In genomic region chr4:93749351-93749761, GRCh38 we compare ENCODE assay signal across 13 cellular contexts.
DNase-seq lines count a peak whose midpoint lies in the region; ATAC-seq and TF ChIP-seq lines count a peak whose summit lies in the region.
"Had no signal": no experiment of that assay in that cellular context is flagged by ENCODE, and none has a peak within 500 bp of the region (broad histone marks: within the 10 kb centered on the region; RNA-seq: fewer than 3 reads in every experiment).

No MANE protein-coding gene starts in this region.

- peak; percentile 3 for DNase-seq in GM19238 (ENCODE audit: insufficient read length, low spot score)
- DNase-seq in esophagus muscularis mucosa (ENCODE audit: extremely low spot score): no peak
- no peak for DNase-seq in thyroid gland
- DNase-seq in adrenal gland: no peak
- no peak for DNase-seq in islet precursor cell
- DNase-seq: erythroblast, GF-D8, SIG-M5 had no signal

- ATAC-seq in HG02623 (IDR thresholded peaks at IDR 0.05; ENCODE audit: unreplicated experiment): peak; percentile 77
- peak; percentile 86 for ATAC-seq in HG03442 (IDR thresholded peaks at IDR 0.05; ENCODE audit: unreplicated experiment)
- ATAC-seq: A549 had no signal

- WGBS in esophagus muscularis mucosa: 79% methylated on average over 3 of the region's 3 CpGs
- 81 to 83% methylated on average over 3 of the region's 3 CpGs for WGBS in thyroid gland, 2 donors
- WGBS in adrenal gland, 4 donors: 85 to 95% (median 88%) methylated on average over 3 of the region's 3 CpGs

- H3K36me3 ChIP-seq in BLaER1 treated with 17β-estradiol and CSF1 and Interleukin-3, amounts not matched to agents 10 nM and 100 nM: no peaks in the 10 kb centered on the region
- no peaks in the 10 kb centered on the region for H3K36me3 ChIP-seq in esophagus muscularis mucosa
- no peaks in the 10 kb centered on the region for H3K36me3 ChIP-seq in thyroid gland
- H3K36me3 ChIP-seq in adrenal gland (replicated peaks in 1 of 2): no peaks in the 10 kb centered on the region
- H3K36me3 ChIP-seq: ascending aorta had no signal

- TF ChIP-seq EP300 in esophagus muscularis mucosa (IDR thresholded peaks at IDR 0.05): no peak

- no peak for TF ChIP-seq POLR2A in esophagus muscularis mucosa (IDR thresholded peaks at IDR 0.05; ENCODE audit: low read depth)
- TF ChIP-seq POLR2A in thyroid gland (IDR thresholded peaks at IDR 0.05): no peak
- TF ChIP-seq POLR2A in adrenal gland (IDR thresholded peaks at IDR 0.05): no peak

- H3K4me2 ChIP-seq in BLaER1 treated with 17β-estradiol and CSF1 and Interleukin-3, amounts not matched to agents 10 nM and 100 nM: peak overlapping the region; percentile 1 to 79 (median 24); a peak in 17 of 22 replicates
- H3K4me2 ChIP-seq: A549 had no signal

- no peak overlapping the region for H3K4me3 ChIP-seq in BLaER1 treated with 17β-estradiol and CSF1 and Interleukin-3, amounts not matched to agents 10 nM and 100 nM
- no peak overlapping the region for H3K4me3 ChIP-seq in esophagus muscularis mucosa
- no peak overlapping the region for H3K4me3 ChIP-seq in thyroid gland (replicated peaks in 1 of 3)
- no peak overlapping the region for H3K4me3 ChIP-seq in adrenal gland
- H3K4me3 ChIP-seq: A549, ascending aorta had no signal

- intact Hi-C loops in esophagus muscularis mucosa (cut with DNase I) (no loop called here), thyroid gland (cut with DNase I) (no loop called here), adrenal gland (cut with DNase I) (no loop called here)

- peak overlapping the region in 1 of 11 experiments; percentile 21; a peak in 1 of 22 replicates for H3K9ac ChIP-seq in BLaER1 treated with 17β-estradiol and CSF1 and Interleukin-3, amounts not matched to agents 10 nM and 100 nM

- H3K27me3 ChIP-seq in BLaER1 treated with 17β-estradiol and CSF1 and Interleukin-3, amounts not matched to agents 10 nM and 100 nM: no peaks in the 10 kb centered on the region
- H3K27me3 ChIP-seq in esophagus muscularis mucosa (no peaks in the 10 kb centered on the region), thyroid gland (no peaks in the 10 kb centered on the region), adrenal gland (no peaks in the 10 kb centered on the region)
- H3K27me3 ChIP-seq: ascending aorta had no signal

- H4K20me1 ChIP-seq in BLaER1 treated with 17β-estradiol and CSF1 and Interleukin-3, amounts not matched to agents 10 nM and 100 nM: no peaks in the 10 kb centered on the region

- TF ChIP-seq CTCF in esophagus muscularis mucosa (IDR thresholded peaks at IDR 0.05) (no peak), thyroid gland (IDR thresholded peaks at IDR 0.05) (no peak), adrenal gland (IDR thresholded peaks at IDR 0.05) (no peak)

- H3K4me1 ChIP-seq in BLaER1 treated with 17β-estradiol and CSF1 and Interleukin-3, amounts not matched to agents 10 nM and 100 nM: peaks cover 0 to 16% (median 6%) of the 10 kb centered on the region in 10 experiments; a peak in 8 of 20 replicates
- H3K4me1 ChIP-seq in esophagus muscularis mucosa (no peaks in the 10 kb centered on the region), thyroid gland (no peaks in the 10 kb centered on the region), adrenal gland (replicated peaks in 1 of 2) (no peaks in the 10 kb centered on the region)
- H3K4me1 ChIP-seq: A549, ascending aorta had no signal

- peak overlapping the region in 4 of 11 experiments; percentile 5 to 47 (median 36); a peak in 6 of 22 replicates for H3K27ac ChIP-seq in BLaER1 treated with 17β-estradiol and CSF1 and Interleukin-3, amounts not matched to agents 10 nM and 100 nM
- H3K27ac ChIP-seq in esophagus muscularis mucosa (replicated peaks in 1 of 4) (no peak overlapping the region), thyroid gland (no peak overlapping the region), adrenal gland (no peak overlapping the region)
- H3K27ac ChIP-seq: A549, ascending aorta had no signal

- H3K9me3 ChIP-seq in BLaER1 treated with 17β-estradiol and CSF1 and Interleukin-3, amounts not matched to agents 10 nM and 100 nM (replicated peaks in 1 of 11): no peaks in the 10 kb centered on the region
- H3K9me3 ChIP-seq in esophagus muscularis mucosa: no peaks in the 10 kb centered on the region
- H3K9me3 ChIP-seq in thyroid gland: no peaks in the 10 kb centered on the region
- no peaks in the 10 kb centered on the region for H3K9me3 ChIP-seq in adrenal gland (replicated peaks in 1 of 3)
- H3K9me3 ChIP-seq: A549, ascending aorta had no signal
